1 cellular context compared by ENCODE assay signal in the genomic region with DNA sequence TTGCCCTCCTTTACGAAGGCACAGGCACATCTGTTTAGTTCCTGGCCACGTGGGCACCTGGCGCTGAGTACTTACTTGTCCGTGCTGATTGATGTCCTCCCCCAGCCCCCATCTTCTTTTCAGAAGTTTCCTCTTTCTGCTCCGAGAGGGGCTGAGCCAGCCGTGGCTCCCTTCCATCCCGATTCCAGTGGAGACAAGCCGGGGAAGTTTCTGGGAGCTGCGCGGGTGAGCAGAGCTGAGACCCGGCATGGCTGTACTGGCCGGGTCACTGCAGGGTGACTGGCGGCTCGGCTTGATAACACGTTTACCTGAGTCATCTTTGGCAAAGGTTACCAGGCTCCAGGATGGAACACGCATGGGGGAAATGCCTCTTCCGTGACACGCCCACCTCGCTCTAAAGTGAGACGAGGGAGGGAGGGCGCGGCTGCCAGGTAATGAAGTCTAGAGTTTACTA.
TF ChIP-seq lines count a peak whose summit lies in the region.

No MANE protein-coding gene starts in this region.

TF ChIP-seq in HepG2, 621 proteins besides CTCF, POLR2A, EP300 and RAD21 (continued from another document):
- peak; percentile 52 for TF ChIP-seq ZNF687 (CRISPR knock-in tag; IDR thresholded peaks at IDR 0.05)
- TF ChIP-seq KLF9 (CRISPR knock-in tag; IDR thresholded peaks at IDR 0.05; ENCODE audit: low read depth), result 0 out of 2 replicates have a peak, but pooled peaks have one; percentile 44
- TF ChIP-seq SAP130 (CRISPR knock-in tag; IDR thresholded peaks at IDR 0.05; ENCODE audit: low read depth), result peak; percentile 66
